ENCODE assay signal across 16 cellular contexts in the genomic region with DNA sequence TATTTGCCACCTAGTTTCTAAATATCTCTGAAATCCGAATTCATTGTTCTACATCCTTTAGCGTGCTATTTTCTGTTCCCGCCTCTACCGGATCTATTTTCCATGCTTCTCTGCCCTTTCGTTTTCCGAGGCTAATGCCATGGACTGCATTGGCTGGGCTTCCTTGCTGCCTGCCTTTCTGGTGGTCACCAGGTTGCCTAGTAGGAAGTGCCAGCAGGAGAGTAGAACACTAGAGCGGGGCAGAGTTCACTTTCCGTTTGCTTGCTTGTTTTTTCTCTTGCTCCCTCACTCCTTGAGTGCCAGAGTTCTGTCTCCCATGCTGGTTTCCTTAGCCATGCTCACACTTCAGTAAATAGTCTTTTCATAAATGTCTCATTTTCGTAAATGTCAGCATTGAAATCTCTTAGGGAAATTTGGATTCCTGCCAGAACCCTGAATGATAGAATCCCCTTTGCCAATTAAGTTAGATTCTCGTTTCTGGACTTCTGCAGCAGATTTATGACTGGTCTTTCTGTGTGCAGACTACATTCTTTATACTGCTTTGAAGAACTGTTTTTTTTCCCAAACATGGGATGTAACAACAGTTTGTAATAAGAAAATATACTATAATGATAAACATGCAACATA.
A peak's percentile ranks its signal among the peaks of the same experiment; 100 is the strongest.
DNase-seq lines count a peak whose midpoint lies in the region; ATAC-seq and TF ChIP-seq lines count a peak whose summit lies in the region.
"Had no signal": no experiment of that assay in that cellular context is flagged by ENCODE, and none has a peak within 500 bp of the region (broad histone marks: within the 10 kb centered on the region; RNA-seq: fewer than 3 reads in every experiment).

No MANE protein-coding gene starts in this region.

- H3K9me3 Mint-ChIP-seq in WTC11: no peaks in the 10 kb centered on the region

- no peaks in the 10 kb centered on the region for H3K4me1 ChIP-seq in mucosa of descending colon (ENCODE audit: low read depth)

- TF ChIP-seq CTCF in astrocyte of the cerebellum (IDR thresholded peaks at IDR 0.05; ENCODE audit: low read depth, low read length, missing control alignments) (no peak), mucosa of descending colon (IDR thresholded peaks at IDR 0.05) (no peak), WTC11 (IDR thresholded peaks at IDR 0.05) (no peak)

- no peak overlapping the region for H3K4me3 ChIP-seq in astrocyte of the cerebellum (ENCODE audit: low read depth, low read length)
- no peak overlapping the region for H3K4me3 ChIP-seq in mucosa of descending colon
- H3K4me3 ChIP-seq: coronary artery had no signal

- H3K9me3 ChIP-seq in mucosa of descending colon: no peaks in the 10 kb centered on the region

- POLR2A ChIA-PET in WTC11 (lab: Charles Lee): no interaction called here

- H3K36me3 Mint-ChIP-seq in WTC11: no peaks in the 10 kb centered on the region
- H3K36me3 Mint-ChIP-seq: activated CD4-positive, alpha-beta memory T cell treated with anti-CD3 and anti-CD28 coated beads for 36 hours had no signal

- CTCF ChIA-PET in WTC11 (lab: Charles Lee): no interaction called here

- in situ Hi-C loops in astrocyte of the cerebellum (cut with HindIII; ENCODE audit: low sequenced_read_pairs): no loop called here

- H3K27ac Mint-ChIP-seq in WTC11: no peak overlapping the region
- H3K27ac Mint-ChIP-seq: activated CD4-positive, alpha-beta memory T cell treated with anti-CD3 and anti-CD28 coated beads for 36 hours had no signal

- intact Hi-C loops in mucosa of descending colon (cut with DNase I, micrococcal nuclease): no loop called here

- no peaks in the 10 kb centered on the region for H3K27me3 Mint-ChIP-seq in WTC11 (ENCODE audit: low read depth)
- H3K27me3 Mint-ChIP-seq: activated CD4-positive, alpha-beta memory T cell treated with anti-CD3 and anti-CD28 coated beads for 36 hours had no signal

- ATAC-seq in mucosa of descending colon: peak; percentile 92
- ATAC-seq in WTC11: no peak
- ATAC-seq in GM19397 (IDR thresholded peaks at IDR 0.05; ENCODE audit: unreplicated experiment): no peak
- ATAC-seq: HCT116, Panc1 had no signal

- H3K36me3 ChIP-seq in mucosa of descending colon (ENCODE audit: low read depth): no peaks in the 10 kb centered on the region

- peaks cover 11% of the 10 kb centered on the region for H3K4me1 Mint-ChIP-seq in WTC11
- H3K4me1 Mint-ChIP-seq: neural crest cell had no signal

- no peak overlapping the region for H3K4me3 Mint-ChIP-seq in WTC11
- H3K4me3 Mint-ChIP-seq: activated CD4-positive, alpha-beta memory T cell treated with anti-CD3 and anti-CD28 coated beads for 36 hours; neural crest cell had no signal

- DNase-seq in COLO829 (ENCODE audit: low spot score): peak; percentile 25
- peak; percentile 72 for DNase-seq in NCI-H1105 treated with DMSO at 0.1 percent for 48 hours (lab: John Stamatoyannopoulos, UW)
- peak; percentile 6 for DNase-seq in astrocyte of the cerebellum (ENCODE audit: low read depth)
- DNase-seq in mucosa of descending colon: peak; percentile 25 to 53 (median 37)
- no peak for DNase-seq in WTC11 (ENCODE audit: low spot score)
- DNase-seq in middle frontal gyrus (ENCODE audit: extremely low spot score, low spot score): no peak
- no peak for DNase-seq in activated T-cell treated with anti-CD3 and anti-CD28 coated beads for 4 hours
- DNase-seq: activated CD4-positive, alpha-beta memory T cell treated with anti-CD3 and anti-CD28 coated beads for 36 hours; NCI-H1930; NCI-H524 treated with DMSO at 0.1 percent for 48 hours; SW 1271 had no signal

TF ChIP-seq in WTC11, 78 proteins besides CTCF, POLR2A, EP300 and RAD21:
- TF ChIP-seq, protein P1, sequence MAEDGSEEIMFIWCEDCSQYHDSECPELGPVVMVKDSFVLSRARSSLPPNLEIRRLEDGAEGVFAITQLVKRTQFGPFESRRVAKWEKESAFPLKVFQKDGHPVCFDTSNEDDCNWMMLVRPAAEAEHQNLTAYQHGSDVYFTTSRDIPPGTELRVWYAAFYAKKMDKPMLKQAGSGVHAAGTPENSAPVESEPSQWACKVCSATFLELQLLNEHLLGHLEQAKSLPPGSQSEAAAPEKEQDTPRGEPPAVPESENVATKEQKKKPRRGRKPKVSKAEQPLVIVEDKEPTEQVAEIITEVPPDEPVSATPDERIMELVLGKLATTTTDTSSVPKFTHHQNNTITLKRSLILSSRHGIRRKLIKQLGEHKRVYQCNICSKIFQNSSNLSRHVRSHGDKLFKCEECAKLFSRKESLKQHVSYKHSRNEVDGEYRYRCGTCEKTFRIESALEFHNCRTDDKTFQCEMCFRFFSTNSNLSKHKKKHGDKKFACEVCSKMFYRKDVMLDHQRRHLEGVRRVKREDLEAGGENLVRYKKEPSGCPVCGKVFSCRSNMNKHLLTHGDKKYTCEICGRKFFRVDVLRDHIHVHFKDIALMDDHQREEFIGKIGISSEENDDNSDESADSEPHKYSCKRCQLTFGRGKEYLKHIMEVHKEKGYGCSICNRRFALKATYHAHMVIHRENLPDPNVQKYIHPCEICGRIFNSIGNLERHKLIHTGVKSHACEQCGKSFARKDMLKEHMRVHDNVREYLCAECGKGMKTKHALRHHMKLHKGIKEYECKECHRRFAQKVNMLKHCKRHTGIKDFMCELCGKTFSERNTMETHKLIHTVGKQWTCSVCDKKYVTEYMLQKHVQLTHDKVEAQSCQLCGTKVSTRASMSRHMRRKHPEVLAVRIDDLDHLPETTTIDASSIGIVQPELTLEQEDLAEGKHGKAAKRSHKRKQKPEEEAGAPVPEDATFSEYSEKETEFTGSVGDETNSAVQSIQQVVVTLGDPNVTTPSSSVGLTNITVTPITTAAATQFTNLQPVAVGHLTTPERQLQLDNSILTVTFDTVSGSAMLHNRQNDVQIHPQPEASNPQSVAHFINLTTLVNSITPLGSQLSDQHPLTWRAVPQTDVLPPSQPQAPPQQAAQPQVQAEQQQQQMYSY (CRISPR knock-in tag; IDR thresholded peaks at IDR 0.05): no peak
- TF ChIP-seq, protein P2, sequence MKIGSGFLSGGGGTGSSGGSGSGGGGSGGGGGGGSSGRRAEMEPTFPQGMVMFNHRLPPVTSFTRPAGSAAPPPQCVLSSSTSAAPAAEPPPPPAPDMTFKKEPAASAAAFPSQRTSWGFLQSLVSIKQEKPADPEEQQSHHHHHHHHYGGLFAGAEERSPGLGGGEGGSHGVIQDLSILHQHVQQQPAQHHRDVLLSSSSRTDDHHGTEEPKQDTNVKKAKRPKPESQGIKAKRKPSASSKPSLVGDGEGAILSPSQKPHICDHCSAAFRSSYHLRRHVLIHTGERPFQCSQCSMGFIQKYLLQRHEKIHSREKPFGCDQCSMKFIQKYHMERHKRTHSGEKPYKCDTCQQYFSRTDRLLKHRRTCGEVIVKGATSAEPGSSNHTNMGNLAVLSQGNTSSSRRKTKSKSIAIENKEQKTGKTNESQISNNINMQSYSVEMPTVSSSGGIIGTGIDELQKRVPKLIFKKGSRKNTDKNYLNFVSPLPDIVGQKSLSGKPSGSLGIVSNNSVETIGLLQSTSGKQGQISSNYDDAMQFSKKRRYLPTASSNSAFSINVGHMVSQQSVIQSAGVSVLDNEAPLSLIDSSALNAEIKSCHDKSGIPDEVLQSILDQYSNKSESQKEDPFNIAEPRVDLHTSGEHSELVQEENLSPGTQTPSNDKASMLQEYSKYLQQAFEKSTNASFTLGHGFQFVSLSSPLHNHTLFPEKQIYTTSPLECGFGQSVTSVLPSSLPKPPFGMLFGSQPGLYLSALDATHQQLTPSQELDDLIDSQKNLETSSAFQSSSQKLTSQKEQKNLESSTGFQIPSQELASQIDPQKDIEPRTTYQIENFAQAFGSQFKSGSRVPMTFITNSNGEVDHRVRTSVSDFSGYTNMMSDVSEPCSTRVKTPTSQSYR (CRISPR knock-in tag; IDR thresholded peaks at IDR 0.05): no peak

Comparison
In these comparisons a context has a peak if more than half of its experiments do, and no peak if none do; other contexts are left out.
1. DNase-seq: peak in COLO829 (single experiment), NCI-H1105 treated with DMSO at 0.1 percent for 48 hours (single experiment), astrocyte of the cerebellum (single experiment) and mucosa of descending colon (3 of 3); none in WTC11 (single experiment), middle frontal gyrus (single experiment) and activated T-cell treated with anti-CD3 and anti-CD28 coated beads for 4 hours (single experiment).